Comparison of ENCODE assay signal across 9 cellular contexts in genomic region chr9:121613009-121613766, GRCh38. TPM values are rescaled to one million over a fixed set of nuclear protein-coding genes. Genes with fewer than 3 reads are reported as not detected.
DNase-seq lines count a peak whose midpoint lies in the region; ATAC-seq and TF ChIP-seq lines count a peak whose summit lies in the region.
"Had no signal": no experiment of that assay in that cellular context is flagged by ENCODE, and none has a peak within 500 bp of the region (broad histone marks: within the 10 kb centered on the region; RNA-seq: fewer than 3 reads in every experiment).

No MANE protein-coding gene starts in this region.

- H3K27me3 ChIP-seq in NT2/D1 (ENCODE audit: insufficient read depth, insufficient read length) (no peaks in the 10 kb centered on the region), heart right ventricle (peaks cover 0 to 5% (median 0%) of the 10 kb centered on the region in 7 donors), subcutaneous abdominal adipose tissue (ENCODE audit: control insufficient read depth in 5 of 5, insufficient read depth in 4 of 5, low read length in 5 of 5) (peaks cover 0 to 3% (median 0%) of the 10 kb centered on the region in 5 donors)
- H3K27me3 ChIP-seq: pancreas had no signal

- 39 to 50% methylated on average over 11 of the region's 11 CpGs for WGBS in heart right ventricle, 2 donors

- H3K4me3 ChIP-seq in NT2/D1 (ENCODE audit: insufficient read length, low read depth) (no peak overlapping the region), heart right ventricle (peak overlapping the region in 1 of 10 donors; percentile 10), subcutaneous abdominal adipose tissue (ENCODE audit: low read depth in 1 of 5, low read length in 5 of 5) (peak overlapping the region in 2 of 5 donors; percentile 10 to 23)
- H3K4me3 ChIP-seq: pancreas had no signal

- ATAC-seq in heart right ventricle (peak; percentile 15 to 49 (median 37)), HG03439 (IDR thresholded peaks at IDR 0.05; ENCODE audit: unreplicated experiment) (no peak)
- ATAC-seq: pancreas had no signal

- H3K9ac ChIP-seq in NT2/D1 (ENCODE audit: insufficient read length, low read depth), result peak overlapping the region; percentile 54
- peak overlapping the region in 1 of 5 donors; percentile 46 for H3K9ac ChIP-seq in subcutaneous abdominal adipose tissue (ENCODE audit: low read length in 5 of 5)

- no peaks in the 10 kb centered on the region for H3K9me3 ChIP-seq in NT2/D1 (ENCODE audit: insufficient read depth, low read length)
- H3K9me3 ChIP-seq in heart right ventricle, result no peaks in the 10 kb centered on the region
- H3K9me3 ChIP-seq in subcutaneous abdominal adipose tissue (ENCODE audit: control insufficient read depth in 5 of 5, low read length in 5 of 5), result no peaks in the 10 kb centered on the region
- H3K9me3 ChIP-seq: pancreas had no signal

- peak; percentile 35 for DNase-seq in NCI-H748 (lab: John Stamatoyannopoulos, UW; ENCODE audit: unreplicated experiment)
- no peak for DNase-seq in NCI-H748 treated with DMSO at 0.1 percent for 48 hours (lab: John Stamatoyannopoulos, UW)
- no peak for DNase-seq in NT2/D1 (ENCODE audit: low read depth, low spot score)
- no peak for DNase-seq in heart right ventricle
- no peak for DNase-seq in SK-N-DZ (ENCODE audit: low spot score)
- DNase-seq in ureter (ENCODE audit: low spot score), result no peak
- DNase-seq: pancreas had no signal

- no peak for TF ChIP-seq CTCF in heart right ventricle (IDR thresholded peaks at IDR 0.05)

- no peaks in the 10 kb centered on the region for H3K36me3 ChIP-seq in NT2/D1 (ENCODE audit: insufficient read depth, insufficient read length, low read length)
- no peaks in the 10 kb centered on the region for H3K36me3 ChIP-seq in heart right ventricle
- no peaks in the 10 kb centered on the region for H3K36me3 ChIP-seq in subcutaneous abdominal adipose tissue (ENCODE audit: control insufficient read depth in 5 of 5, insufficient read depth in 5 of 5, low read length in 5 of 5)
- H3K36me3 ChIP-seq: pancreas had no signal

- H3K4me1 ChIP-seq in NT2/D1 (ENCODE audit: insufficient read depth, insufficient read length) (peaks cover 12% of the 10 kb centered on the region), heart right ventricle (peaks cover 27 to 91% (median 72%) of the 10 kb centered on the region in 9 donors), subcutaneous abdominal adipose tissue (ENCODE audit: control insufficient read depth in 5 of 5, insufficient read depth in 5 of 5, low read length in 5 of 5) (peaks cover 4 to 75% (median 40%) of the 10 kb centered on the region in 5 donors)

- intact Hi-C loops in heart right ventricle (cut with DNase I), result loop anchor here in 2 of 10 donors (5.0 kb wide), 2 partner anchors 46 to 61 kb away; no protein-coding TSS in a partner anchor

- H3K27ac ChIP-seq in heart right ventricle (peak overlapping the region in 9 of 10 donors; percentile 44 to 93 (median 81)), subcutaneous abdominal adipose tissue (ENCODE audit: low read depth, low read length) (peak overlapping the region; percentile 53)

RNA-seq across cellular contexts. Expression of gene DAB2IP, which starts 38.2 kb away (rescaled TPM):
- total RNA-seq in heart right ventricle, result 10 to 100 TPM; 48.1 to 71.1 (median 56.5) TPM
- 10 to 100 TPM; 18.1 to 36.5 TPM for polyA plus RNA-seq in heart right ventricle
- polyA plus RNA-seq in SK-N-DZ (2014; cell fraction: cytosol; rRNA removed), result 19.9 and 27.0 TPM in 2 replicates
- polyA plus RNA-seq in SK-N-DZ (2014; cell fraction: nucleus; rRNA removed), result 18.5 and 25.6 TPM in 2 replicates
- 103 TPM for total RNA-seq in ureter
